In the genomic region with DNA sequence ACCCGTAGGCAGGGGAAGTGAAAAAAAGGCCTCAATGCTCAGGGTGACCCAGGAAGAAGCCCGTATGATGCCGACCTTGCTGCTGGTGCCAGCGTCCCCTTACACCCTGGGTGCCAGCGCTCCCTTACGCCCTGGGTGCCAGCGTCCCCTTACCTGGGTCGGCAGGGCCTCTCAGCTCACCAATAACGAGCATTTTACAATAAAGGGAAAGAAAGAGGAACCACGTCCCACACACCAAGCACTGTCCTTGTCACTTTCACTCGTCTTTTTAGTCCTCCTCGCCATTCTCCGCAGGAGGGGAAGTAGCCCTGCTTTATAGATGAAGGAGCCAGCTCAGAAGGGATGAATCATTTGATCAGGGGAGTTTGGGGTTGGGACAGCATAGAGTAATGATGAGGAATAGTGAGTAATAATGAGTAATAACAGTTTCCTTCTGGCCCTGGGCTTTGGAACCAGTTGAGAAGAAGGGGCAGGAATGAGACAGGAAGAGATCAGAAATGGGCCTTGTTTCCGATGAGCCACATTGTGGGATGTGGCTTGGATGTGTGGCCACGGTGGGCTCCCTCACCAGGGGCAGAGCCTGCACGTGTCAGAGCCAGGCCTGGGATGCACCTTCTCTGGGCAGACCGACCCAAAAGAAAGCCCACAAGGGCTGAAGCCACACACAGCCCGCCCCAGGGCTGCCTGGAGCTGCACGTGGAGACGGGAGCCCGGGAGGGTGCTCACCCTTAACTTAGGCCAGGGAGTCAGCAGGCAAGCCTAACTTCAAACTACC, we compare ENCODE assay signal across 8 cellular contexts.
DNase-seq lines count a peak whose midpoint lies in the region; ATAC-seq and TF ChIP-seq lines count a peak whose summit lies in the region.

No MANE protein-coding gene starts in this region.

- TF ChIP-seq CTCF in A673 (conservative IDR thresholded peaks at IDR 0.05; ENCODE audit: low read depth, low read length): no peak
- TF ChIP-seq CTCF in left lung (IDR thresholded peaks at IDR 0.05): no peak
- TF ChIP-seq CTCF in GM13977 (IDR thresholded peaks at IDR 0.05; ENCODE audit: extremely low read depth, insufficient read depth, missing control alignments): no peak

- CTCF ChIA-PET in A673 (lab: Charles Lee): no interaction called here

- no peaks in the 10 kb centered on the region for H3K27me3 Mint-ChIP-seq in activated T-cell treated with anti-CD3 and anti-CD28 coated beads, Interleukin-2, amount 50 U/mL, for 24 hours

- H3K27ac Mint-ChIP-seq in activated T-cell treated with anti-CD3 and anti-CD28 coated beads, Interleukin-2, amount 50 U/mL, for 24 hours: peak overlapping the region; percentile 82

- H3K27me3 ChIP-seq in A673 (replicated peaks; ENCODE audit: insufficient read depth, low read depth, low read length, poor library complexity): no peaks in the 10 kb centered on the region
- H3K27me3 ChIP-seq in left lung: no peaks in the 10 kb centered on the region

- H3K4me1 ChIP-seq in A673 (ENCODE audit: insufficient read depth, low read length, poor library complexity, severe bottlenecking): peaks cover 18% of the 10 kb centered on the region
- H3K4me1 ChIP-seq in left lung: peaks cover 25 to 47% of the 10 kb centered on the region in 2 donors

- DNase-seq in A673 (ENCODE audit: low spot score): peak; percentile 35
- DNase-seq in activated T-cell treated with anti-CD3 and anti-CD28 coated beads, Interleukin-2, amount 50 U/mL, for 24 hours: peak; percentile 57
- DNase-seq in left lung: no peak
- DNase-seq in GM13977 (ENCODE audit: low spot score): no peak
- DNase-seq in NCI-H526 treated with DMSO at 0.1 percent for 48 hours (lab: John Stamatoyannopoulos, UW): no peak
- DNase-seq in NCI-H1417 treated with DMSO at 0.1 percent for 48 hours (lab: John Stamatoyannopoulos, UW): no peak

- H3K27ac ChIP-seq in A673 (ENCODE audit: low read depth, low read length, poor library complexity, severe bottlenecking) (no peak overlapping the region), left lung (peak overlapping the region; percentile 57 to 62)

- H3K4me3 ChIP-seq in A673 (ENCODE audit: low read depth, low read length, poor library complexity, severe bottlenecking): no peak overlapping the region
- no peak overlapping the region for H3K4me3 ChIP-seq in left lung

- peaks cover 68% of the 10 kb centered on the region for H3K36me3 Mint-ChIP-seq in activated T-cell treated with anti-CD3 and anti-CD28 coated beads, Interleukin-2, amount 50 U/mL, for 24 hours (ENCODE audit: low read depth)

- no peaks in the 10 kb centered on the region for H3K9me3 ChIP-seq in A673 (ENCODE audit: low read depth, low read length, poor library complexity, severe bottlenecking)
- H3K9me3 ChIP-seq in left lung: no peaks in the 10 kb centered on the region

- peaks cover 59% of the 10 kb centered on the region for H3K4me1 Mint-ChIP-seq in activated T-cell treated with anti-CD3 and anti-CD28 coated beads, Interleukin-2, amount 50 U/mL, for 24 hours (ENCODE audit: low read depth)

- H3K4me3 Mint-ChIP-seq in activated T-cell treated with anti-CD3 and anti-CD28 coated beads, Interleukin-2, amount 50 U/mL, for 24 hours: peak overlapping the region; percentile 35

- H3K36me3 ChIP-seq in A673 (ENCODE audit: insufficient read depth, low read length, poor library complexity, severe bottlenecking) (no peaks in the 10 kb centered on the region), left lung (peaks cover 0 to 5% of the 10 kb centered on the region in 2 donors)

- in situ Hi-C loops in GM13977 (cut with MboI; ENCODE audit: low pct_unique_long_range_greater_than_20kb, low sequenced_read_pairs, unreplicated experiment): no loop called here

- POLR2A ChIA-PET in A673 (lab: Charles Lee; ENCODE audit: low non-redundant PET): no interaction called here

- H3K9me3 Mint-ChIP-seq in activated T-cell treated with anti-CD3 and anti-CD28 coated beads, Interleukin-2, amount 50 U/mL, for 24 hours: no peaks in the 10 kb centered on the region

- intact Hi-C loops in A673 (cut with micrococcal nuclease; ENCODE audit: unreplicated experiment) (no loop called here), left lung (cut with DNase I) (no loop called here)

- ATAC-seq in HG03060 (IDR thresholded peaks at IDR 0.05; ENCODE audit: low read depth, unreplicated experiment) (peak; percentile 41), left lung (peak; percentile 34), GM18511 (IDR thresholded peaks at IDR 0.05; ENCODE audit: unreplicated experiment) (no peak)

- BruUV-seq in A673 (replicated peaks; lab: Mats Ljungman, UMichigan): no TSS peak

Comparison
In these comparisons a context has a peak if more than half of its experiments do, and no peak if none do; other contexts are left out.
1. DNase-seq: peak in A673 (single experiment) and activated T-cell treated with anti-CD3 and anti-CD28 coated beads, Interleukin-2, amount 50 U/mL, for 24 hours (single experiment); none in left lung (0 of 2), GM13977 (single experiment), NCI-H526 treated with DMSO at 0.1 percent for 48 hours (single experiment) and NCI-H1417 treated with DMSO at 0.1 percent for 48 hours (single experiment).